In the genomic region with DNA sequence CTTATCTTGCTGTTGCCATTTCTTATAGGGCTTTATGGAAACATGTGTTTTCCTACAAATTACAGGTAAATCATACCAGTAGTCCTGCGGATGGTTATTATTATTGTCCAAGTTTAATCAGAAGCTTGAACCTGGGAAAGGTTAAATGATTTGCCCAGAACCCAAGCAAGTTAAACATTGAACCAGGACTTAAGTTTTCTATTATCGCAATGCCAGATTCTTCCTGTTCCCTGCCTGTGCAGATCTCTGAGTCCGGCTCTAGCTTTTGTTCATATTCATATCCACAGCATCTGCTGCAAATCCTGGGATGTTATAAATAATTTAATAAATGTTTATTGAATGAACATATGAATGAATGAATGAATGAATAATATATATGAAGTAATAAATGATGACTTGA, we compare ENCODE assay signal across 1 cellular context.
TF ChIP-seq lines count a peak whose summit lies in the region.

No MANE protein-coding gene starts in this region.

TF ChIP-seq in endothelial cell of umbilical vein, 7 proteins besides CTCF, POLR2A, EP300 and RAD21:
- TF ChIP-seq FOS (IDR thresholded peaks at IDR 0.05; ENCODE audit: borderline replicate concordance, insufficient read depth, low read length) (no peak), JUN (IDR thresholded peaks at IDR 0.05; ENCODE audit: borderline replicate concordance, insufficient read depth, insufficient read length, low read depth) (no peak), EZH2 (IDR thresholded peaks at IDR 0.05; ENCODE audit: borderline replicate concordance, low read depth, low read length, severe bottlenecking) (no peak), GATA2 (IDR thresholded peaks at IDR 0.05; ENCODE audit: insufficient read depth, insufficient read length, low read depth, low read length) (no peak)
TF ChIP-seq in endothelial cell of umbilical vein: peak in this region for 0.
